19 cellular contexts compared by ENCODE assay signal in the genomic region with DNA sequence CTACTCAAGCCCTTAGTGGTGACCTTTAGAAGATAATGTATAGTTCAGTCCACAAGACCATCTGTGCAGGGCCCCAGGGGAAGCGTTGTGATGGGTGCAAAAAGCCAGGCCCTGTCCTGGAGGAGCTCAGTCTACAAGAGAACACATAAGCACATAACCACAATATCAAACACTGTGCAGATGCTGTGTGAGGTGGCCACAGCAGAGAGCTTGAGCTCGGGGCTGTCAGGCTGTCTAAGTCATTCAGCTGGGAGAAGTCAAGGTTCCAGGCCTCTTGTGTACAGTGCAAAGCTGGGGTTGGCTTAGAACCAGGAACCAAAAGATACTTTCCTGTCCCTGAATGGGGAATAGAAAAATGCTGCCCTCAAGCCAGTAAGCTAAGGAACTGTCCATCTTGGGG.
DNase-seq lines count a peak whose midpoint lies in the region; ATAC-seq lines count a peak whose summit lies in the region.
"Had no signal": no experiment of that assay in that cellular context is flagged by ENCODE, and none has a peak within 500 bp of the region (broad histone marks: within the 10 kb centered on the region; RNA-seq: fewer than 3 reads in every experiment).

No MANE protein-coding gene starts in this region.

- H3K9ac ChIP-seq in GM23248: no peak overlapping the region

- H2AFZ ChIP-seq in GM23248: no peak overlapping the region

- H3K4me1 Mint-ChIP-seq in stimulated activated effector memory CD8-positive, alpha-beta T cell treated with anti-CD3 and anti-CD28 coated beads, Interleukin-12 subunit alpha, Interleukin-12 subunit beta, amount 100 ng/mL, for 72 hours: no peaks in the 10 kb centered on the region

- no peaks in the 10 kb centered on the region for H3K9me3 Mint-ChIP-seq in stimulated activated effector memory CD8-positive, alpha-beta T cell treated with anti-CD3 and anti-CD28 coated beads, Interleukin-12 subunit alpha, Interleukin-12 subunit beta, amount 100 ng/mL, for 72 hours
- H3K9me3 Mint-ChIP-seq: CD8-positive, alpha-beta T cell had no signal

- H4K20me1 ChIP-seq in GM23248 (ENCODE audit: insufficient read depth): no peaks in the 10 kb centered on the region

- H3K9me2 ChIP-seq in GM23248 (ENCODE audit: insufficient read depth): no peaks in the 10 kb centered on the region

- H3K36me3 ChIP-seq in GM23248 (ENCODE audit: low read depth): no peaks in the 10 kb centered on the region
- H3K36me3 ChIP-seq: HAP-1 had no signal

- no peaks in the 10 kb centered on the region for H3K36me3 Mint-ChIP-seq in stimulated activated effector memory CD8-positive, alpha-beta T cell treated with anti-CD3 and anti-CD28 coated beads, Interleukin-12 subunit alpha, Interleukin-12 subunit beta, amount 100 ng/mL, for 72 hours
- H3K36me3 Mint-ChIP-seq: CD8-positive, alpha-beta T cell had no signal

- H3K4me3 ChIP-seq in GM23248: no peak overlapping the region
- H3K4me3 ChIP-seq: HAP-1, K562 had no signal

- no peak overlapping the region for H3K27ac Mint-ChIP-seq in stimulated activated effector memory CD8-positive, alpha-beta T cell treated with anti-CD3 and anti-CD28 coated beads, Interleukin-12 subunit alpha, Interleukin-12 subunit beta, amount 100 ng/mL, for 72 hours
- H3K27ac Mint-ChIP-seq: CD8-positive, alpha-beta T cell had no signal

- H3K79me2 ChIP-seq in GM23248 (ENCODE audit: insufficient read depth): no peaks in the 10 kb centered on the region

- no peaks in the 10 kb centered on the region for H3K4me1 ChIP-seq in GM23248 (ENCODE audit: insufficient read depth)
- H3K4me1 ChIP-seq: HAP-1 had no signal

- no peak overlapping the region for H3K4me2 ChIP-seq in GM23248 (ENCODE audit: unreplicated experiment)

- no peak overlapping the region for H3K27ac ChIP-seq in GM23248

- ATAC-seq in stimulated activated effector memory CD8-positive, alpha-beta T cell treated with anti-CD3 and anti-CD28 coated beads, Interleukin-12 subunit alpha, Interleukin-12 subunit beta, amount 100 ng/mL, for 72 hours: peak; percentile 27
- no peak for ATAC-seq in HG02588 (IDR thresholded peaks at IDR 0.05; ENCODE audit: unreplicated experiment)
- ATAC-seq: CD8-positive, alpha-beta T cell; K562; Panc1; SK-N-SH treated with all-trans-retinoic acid at 6 μM for 48 hours had no signal

- H3K4me3 Mint-ChIP-seq in stimulated activated effector memory CD8-positive, alpha-beta T cell treated with anti-CD3 and anti-CD28 coated beads, Interleukin-12 subunit alpha, Interleukin-12 subunit beta, amount 100 ng/mL, for 72 hours: no peak overlapping the region
- H3K4me3 Mint-ChIP-seq: CD8-positive, alpha-beta T cell had no signal

- in situ Hi-C loops in GM23248 (cut with MboI): loop anchor here (10.0 kb wide), 2 partner anchors 269 to 659 kb away; no protein-coding TSS in a partner anchor

- H3K27me3 ChIP-seq in GM23248 (replicated peaks; ENCODE audit: insufficient read depth): peaks cover 21% of the 10 kb centered on the region; the same call in 1 of the 2 replicates

- no peaks in the 10 kb centered on the region for H3K9me3 ChIP-seq in GM23248 (ENCODE audit: low read depth)
- H3K9me3 ChIP-seq: HAP-1 had no signal

- H3F3A ChIP-seq in GM23248 (ENCODE audit: insufficient read depth): 0 out of 2 replicates have a peak, but pooled peaks cover 1% of the 10 kb centered on the region

- 60 to 63% methylated on average over 2 of the region's 2 CpGs for WGBS in GM23248 (ENCODE audit: low coverage in 1 of 2, low lambda C conversion rate in 2 of 2, missing lambda C conversion rate in 2 of 2), 2 experiments

- DNase-seq in GM23248: peak; percentile 23
- peak; percentile 31 for DNase-seq in H4 (ENCODE audit: low spot score)
- peak; percentile 26 for DNase-seq in fibroblast of peridontal ligament (ENCODE audit: extremely low read depth)
- DNase-seq in stimulated activated effector memory CD8-positive, alpha-beta T cell treated with anti-CD3 and anti-CD28 coated beads, Interleukin-12 subunit alpha, Interleukin-12 subunit beta, amount 100 ng/mL, for 72 hours (ENCODE audit: low spot score in 2 of 2): no peak
- DNase-seq in HK-2 (ENCODE audit: unreplicated experiment): no peak
- DNase-seq in DMS153 treated with DMSO at 0.1 percent for 48 hours (lab: John Stamatoyannopoulos, UW; ENCODE audit: unreplicated experiment): no peak
- DNase-seq: CD8-positive, alpha-beta T cell; EL; NCI-H1092; NCI-H1694; NCI-H2107; NCI-H345; NCI-H526 treated with DMSO at 0.1 percent for 48 hours; SHP77 had no signal

Comparison
In these comparisons a context has a peak if more than half of its experiments do, and no peak if none do; other contexts are left out.
1. DNase-seq: peak in GM23248 (single experiment), H4 (single experiment) and fibroblast of peridontal ligament (single experiment); none in stimulated activated effector memory CD8-positive, alpha-beta T cell treated with anti-CD3 and anti-CD28 coated beads, Interleukin-12 subunit alpha, Interleukin-12 subunit beta, amount 100 ng/mL, for 72 hours (0 of 2), HK-2 (single experiment) and DMS153 treated with DMSO at 0.1 percent for 48 hours (single experiment).